8 cellular contexts compared by ENCODE assay signal in genomic region chr9:105694320-105694847, GRCh38. TPM values are rescaled to one million over a fixed set of nuclear protein-coding genes. Genes with fewer than 3 reads are reported as not detected.
A peak's percentile ranks its signal among the peaks of the same experiment; 100 is the strongest.
DNase-seq lines count a peak whose midpoint lies in the region; ATAC-seq and TF ChIP-seq lines count a peak whose summit lies in the region.

TSS of gene TMEM38B (plus strand) at chr9:105694541. CDS start at chr9:105694661, 120 bp downstream.

- ATAC-seq in GM21515 (IDR thresholded peaks at IDR 0.05; ENCODE audit: unreplicated experiment), result peak; percentile 77
- peak; percentile 88 for ATAC-seq in activated T-cell treated with anti-CD3 and anti-CD28 coated beads, Interleukin-2, amount 50 U/mL, for 72 hours (replicated peaks in 1 of 2)
- ATAC-seq in natural killer cell, result peak; percentile 81 to 92 (median 89)

- peaks cover 30% of the 10 kb centered on the region for H3K4me1 Mint-ChIP-seq in activated T-cell treated with anti-CD3 and anti-CD28 coated beads, Interleukin-2, amount 50 U/mL, for 72 hours (ENCODE audit: low read depth)
- peaks cover 18 to 19% of the 10 kb centered on the region in 2 donors for H3K4me1 Mint-ChIP-seq in natural killer cell

- no peaks in the 10 kb centered on the region for H3K36me3 ChIP-seq in HUES48 (ENCODE audit: control insufficient read depth, insufficient read depth, low read length)

- no peak for TF ChIP-seq CTCF in fibroblast of mammary gland (conservative IDR thresholded peaks at IDR 0.05; ENCODE audit: control insufficient read depth, insufficient read depth, low read depth, low read length)
- TF ChIP-seq CTCF in natural killer cell (IDR thresholded peaks at IDR 0.05), result no peak

- H3K27me3 ChIP-seq in HUES48 (ENCODE audit: control insufficient read depth, insufficient read depth, low read length), result peaks cover 42% of the 10 kb centered on the region

- peaks cover 21% of the 10 kb centered on the region for H3K27me3 Mint-ChIP-seq in activated T-cell treated with anti-CD3 and anti-CD28 coated beads, Interleukin-2, amount 50 U/mL, for 72 hours (ENCODE audit: low read depth)
- H3K27me3 Mint-ChIP-seq in natural killer cell (ENCODE audit: low read depth in 2 of 2), result peaks cover 22 to 25% of the 10 kb centered on the region in 2 donors

- peak within 1 kb of the TSS; percentile 80 to 82 for H3K4me3 Mint-ChIP-seq in activated T-cell treated with anti-CD3 and anti-CD28 coated beads, Interleukin-2, amount 50 U/mL, for 72 hours
- H3K4me3 Mint-ChIP-seq in natural killer cell, result peak within 1 kb of the TSS; percentile 83

- H3K36me3 Mint-ChIP-seq in activated T-cell treated with anti-CD3 and anti-CD28 coated beads, Interleukin-2, amount 50 U/mL, for 72 hours (ENCODE audit: insufficient read depth in 2 of 2), result no peaks in the 10 kb centered on the region
- H3K36me3 Mint-ChIP-seq in natural killer cell, result no peaks in the 10 kb centered on the region

- no peak within 1 kb of the TSS for H3K9ac ChIP-seq in HUES48 (ENCODE audit: low read depth, low read length)

- peaks cover 12% of the 10 kb centered on the region for H3K4me1 ChIP-seq in HUES48 (ENCODE audit: control insufficient read depth, insufficient read depth, low read length)

- DNase-seq in DMS153 treated with DMSO at 0.1 percent for 48 hours (lab: John Stamatoyannopoulos, UW; ENCODE audit: unreplicated experiment), result peak; percentile 53
- peak; percentile 94 for DNase-seq in OCI-M1 (lab: John Stamatoyannopoulos, UW)
- DNase-seq in activated T-cell treated with anti-CD3 and anti-CD28 coated beads, Interleukin-2, amount 50 U/mL, for 72 hours, result peak; percentile 84 to 89
- DNase-seq in fibroblast of mammary gland (ENCODE audit: low read depth), result peak; percentile 54
- peak; percentile 79 for DNase-seq in natural killer cell
- DNase-seq in stimulated activated naive CD4-positive, alpha-beta T cell (lab: John Stamatoyannopoulos, UW), result peak; percentile 68 to 87 (median 72)

- peak within 1 kb of the TSS; percentile 96 for H3K4me3 ChIP-seq in HUES48 (ENCODE audit: low read depth, low read length)
- peak within 1 kb of the TSS; percentile 75 for H3K4me3 ChIP-seq in fibroblast of mammary gland (ENCODE audit: control insufficient read depth, low read depth, low read length)

- H3K27ac Mint-ChIP-seq in activated T-cell treated with anti-CD3 and anti-CD28 coated beads, Interleukin-2, amount 50 U/mL, for 72 hours, result peak within 1 kb of the TSS; percentile 55
- H3K27ac Mint-ChIP-seq in natural killer cell, result peak within 1 kb of the TSS; percentile 27 to 84

- no peaks in the 10 kb centered on the region for H3K9me3 Mint-ChIP-seq in activated T-cell treated with anti-CD3 and anti-CD28 coated beads, Interleukin-2, amount 50 U/mL, for 72 hours
- no peaks in the 10 kb centered on the region for H3K9me3 Mint-ChIP-seq in natural killer cell

- H3K9me3 ChIP-seq in HUES48 (ENCODE audit: control insufficient read depth, insufficient read depth, low read length), result no peaks in the 10 kb centered on the region

- no peak within 1 kb of the TSS for H3K27ac ChIP-seq in HUES48 (ENCODE audit: low read depth, low read length)

- intact Hi-C loops in natural killer cell (cut with micrococcal nuclease), result loop anchor here (5.0 to 10.0 kb wide), 2 partner anchors 247 to 700 kb away; partner anchors contain the start of gene FSD1L

RNA-seq across cellular contexts. Expression of gene TMEM38B, which starts in this region (rescaled TPM):
- total RNA-seq in activated T-cell treated with anti-CD3 and anti-CD28 coated beads, Interleukin-2, amount 50 U/mL, for 72 hours, result 10 to 100 TPM; 13.6 to 17.9 TPM
- total RNA-seq in natural killer cell, result 1 to 10 TPM; 5.7 to 8.0 (median 8.0) TPM
